7 cellular contexts compared by ENCODE assay signal in genomic region chr1:9196129-9197040, GRCh38. TPM values are rescaled to one million over a fixed set of nuclear protein-coding genes. Genes with fewer than 3 reads are reported as not detected.
DNase-seq lines count a peak whose midpoint lies in the region; TF ChIP-seq lines count a peak whose summit lies in the region.

No MANE protein-coding gene starts in this region.

- H3K4me3 ChIP-seq in prostate gland, result no peak overlapping the region

- WGBS in prostate gland, result 24% methylated on average over 28 of the region's 31 CpGs

- no peak overlapping the region for H3K27ac ChIP-seq in prostate gland

- intact Hi-C loops in activated naive CD4-positive, alpha-beta T cell treated with anti-CD3 and anti-CD28 coated beads for 36 hours (cut with micrococcal nuclease), result loop anchor here (1.0 to 5.0 kb wide), 5 partner anchors 15 to 278 kb away; no protein-coding TSS in a partner anchor
- intact Hi-C loops in head of caudate nucleus (cut with DNase I) (loop anchor here (2.0 to 5.0 kb wide), 2 partner anchors 54 to 84 kb away; no protein-coding TSS in a partner anchor), prostate gland (cut with DNase I) (loop anchor here (1.0 kb wide), 2 partner anchors 54 to 85 kb away; no protein-coding TSS in a partner anchor)

- H3K9me3 Mint-ChIP-seq in activated naive CD4-positive, alpha-beta T cell treated with anti-CD3 and anti-CD28 coated beads for 36 hours, result no peaks in the 10 kb centered on the region

- peak; percentile 53 for TF ChIP-seq CTCF in GM12801 (IDR thresholded peaks at IDR 0.05; ENCODE audit: extremely low read depth, insufficient read length)
- peak; percentile 38 to 89 (median 79) for TF ChIP-seq CTCF in prostate gland (IDR thresholded peaks at IDR 0.05)

- H3K4me1 ChIP-seq in prostate gland (replicated peaks), result peaks cover 5% of the 10 kb centered on the region

- H3K27me3 Mint-ChIP-seq in activated naive CD4-positive, alpha-beta T cell treated with anti-CD3 and anti-CD28 coated beads for 36 hours (ENCODE audit: low read depth), result peaks cover 39% of the 10 kb centered on the region

- no peaks in the 10 kb centered on the region for H3K36me3 ChIP-seq in prostate gland

- no peak for TF ChIP-seq POLR2A in prostate gland (IDR thresholded peaks at IDR 0.05)

- H3K36me3 Mint-ChIP-seq in activated naive CD4-positive, alpha-beta T cell treated with anti-CD3 and anti-CD28 coated beads for 36 hours (ENCODE audit: low read depth), result no peaks in the 10 kb centered on the region

- H3K9me3 ChIP-seq in prostate gland, result no peaks in the 10 kb centered on the region

- H3K4me1 Mint-ChIP-seq in activated naive CD4-positive, alpha-beta T cell treated with anti-CD3 and anti-CD28 coated beads for 36 hours (ENCODE audit: low read depth), result peaks cover 12% of the 10 kb centered on the region

- H3K4me3 Mint-ChIP-seq in activated naive CD4-positive, alpha-beta T cell treated with anti-CD3 and anti-CD28 coated beads for 36 hours, result no peak overlapping the region

- H3K27me3 ChIP-seq in prostate gland (replicated peaks; ENCODE audit: insufficient read depth), result peaks cover 5% of the 10 kb centered on the region

- CTCF ChIA-PET in activated naive CD4-positive, alpha-beta T cell treated with anti-CD3 and anti-CD28 coated beads for 36 hours (lab: Charles Lee), result interaction anchor here (0.6 to 4.6 kb wide), 11 partner anchors 8 to 1443 kb away, joined by 3 to 45 read pairs (median 4); partner anchors contain the start of gene UTS2

- no peak overlapping the region for H3K27ac Mint-ChIP-seq in activated naive CD4-positive, alpha-beta T cell treated with anti-CD3 and anti-CD28 coated beads for 36 hours

- DNase-seq in HS-5 (ENCODE audit: low read depth), result peak; percentile 85
- peak; percentile 39 for DNase-seq in SHP77 treated with DMSO at 0.1 percent for 48 hours (lab: John Stamatoyannopoulos, UW)
- DNase-seq in activated naive CD4-positive, alpha-beta T cell treated with anti-CD3 and anti-CD28 coated beads for 36 hours, result peak; percentile 79
- peak; percentile 67 to 92 (median 83) for DNase-seq in head of caudate nucleus
- DNase-seq in prostate gland (ENCODE audit: low spot score), result peak; percentile 59
- DNase-seq in ureter (ENCODE audit: low spot score), result peak; percentile 71

RNA-seq across cellular contexts. Expression of gene H6PD, which starts 38.2 kb away (rescaled TPM):
- 1 to 10 TPM; 7.8 to 8.3 TPM for total RNA-seq in activated naive CD4-positive, alpha-beta T cell treated with anti-CD3 and anti-CD28 coated beads for 36 hours
- total RNA-seq in prostate gland (10 to 100 TPM; 52.8 to 88.8 TPM), ureter (70.7 TPM)
